Comparison of ENCODE assay signal across 20 cellular contexts in genomic region chr5:172954751-172955159, GRCh38. TPM values are rescaled to one million over a fixed set of nuclear protein-coding genes. Genes with fewer than 3 reads are reported as not detected.
A peak's percentile ranks its signal among the peaks of the same experiment; 100 is the strongest.
DNase-seq lines count a peak whose midpoint lies in the region; ATAC-seq, FAIRE-seq and TF ChIP-seq lines count a peak whose summit lies in the region.
"Had no signal": no experiment of that assay in that cellular context is flagged by ENCODE, and none has a peak within 500 bp of the region (broad histone marks: within the 10 kb centered on the region; RNA-seq: fewer than 3 reads in every experiment).

No MANE protein-coding gene starts in this region.

- peaks cover 72% of the 10 kb centered on the region for H3K4me1 ChIP-seq in A549
- H3K4me1 ChIP-seq in Karpas-422 (ENCODE audit: low read length): peaks cover 2% of the 10 kb centered on the region; the same call in 1 of the 2 replicates

- H3K4me3 ChIP-seq in A549: no peak overlapping the region
- no peak overlapping the region for H3K4me3 ChIP-seq in H7 (ENCODE audit: insufficient read depth, low read depth, low read length)
- H3K4me3 ChIP-seq in Karpas-422 (ENCODE audit: low read length): no peak overlapping the region
- H3K4me3 ChIP-seq: upper lobe of right lung had no signal

- ATAC-seq in A549: no peak
- ATAC-seq in central memory CD8-positive, alpha-beta T cell (replicated peaks; ENCODE audit: extremely low read depth, poor library complexity, severe bottlenecking): no peak
- no peak for ATAC-seq in HG03521 (IDR thresholded peaks at IDR 0.05; ENCODE audit: unreplicated experiment)
- ATAC-seq in HG02610 (IDR thresholded peaks at IDR 0.05; ENCODE audit: unreplicated experiment): no peak
- ATAC-seq: Panc1, upper lobe of right lung had no signal

- H3K4me1 Mint-ChIP-seq in central memory CD8-positive, alpha-beta T cell: peaks cover 17% of the 10 kb centered on the region
- peaks cover 46% of the 10 kb centered on the region for H3K4me1 Mint-ChIP-seq in osteocyte (ENCODE audit: unreplicated experiment)
- H3K4me1 Mint-ChIP-seq in CD14-positive monocyte: peaks cover 21% of the 10 kb centered on the region

- H3K9me3 ChIP-seq in A549 (no peaks in the 10 kb centered on the region), Karpas-422 (ENCODE audit: low read length) (no peaks in the 10 kb centered on the region)
- H3K9me3 ChIP-seq: upper lobe of right lung had no signal

- intact Hi-C loops in CD14-positive monocyte (cut with micrococcal nuclease): no loop called here

- peak overlapping the region; percentile 39; the same call in 2 of the 3 replicates for H3K4me2 ChIP-seq in A549
- no peak overlapping the region for H3K4me2 ChIP-seq in Karpas-422 (ENCODE audit: low read depth, low read length, poor library complexity, severe bottlenecking)

- FAIRE-seq in A549 (lab: Jason Lieb, UNC): no peak

- no peaks in the 10 kb centered on the region for H3K9me3 Mint-ChIP-seq in central memory CD8-positive, alpha-beta T cell
- H3K9me3 Mint-ChIP-seq in osteocyte (ENCODE audit: unreplicated experiment) (no peaks in the 10 kb centered on the region), CD14-positive monocyte (peaks cover 0 to 3% (median 0%) of the 10 kb centered on the region in 7 donors)

- no peak for TF ChIP-seq EP300 in A549 (IDR thresholded peaks at IDR 0.05)

- no peaks in the 10 kb centered on the region for H3K27me3 Mint-ChIP-seq in central memory CD8-positive, alpha-beta T cell
- no peaks in the 10 kb centered on the region for H3K27me3 Mint-ChIP-seq in osteocyte (ENCODE audit: unreplicated experiment)
- H3K27me3 Mint-ChIP-seq in CD14-positive monocyte (ENCODE audit: low read depth in 3 of 3): peaks cover 5 to 15% (median 7%) of the 10 kb centered on the region in 3 donors

- H3K27ac Mint-ChIP-seq in central memory CD8-positive, alpha-beta T cell (ENCODE audit: low read depth): peak overlapping the region; percentile 3
- peak overlapping the region; percentile 65 for H3K27ac Mint-ChIP-seq in osteocyte (ENCODE audit: unreplicated experiment)
- no peak overlapping the region for H3K27ac Mint-ChIP-seq in CD14-positive monocyte

- no peak for DNase-seq in A549 (ENCODE audit: low read depth in 1 of 2, low spot score in 1 of 2)
- DNase-seq in H7: peak; percentile 18
- no peak for DNase-seq in central memory CD8-positive, alpha-beta T cell (ENCODE audit: low spot score in 2 of 2)
- DNase-seq in osteocyte (ENCODE audit: extremely low spot score, unreplicated experiment): no peak
- DNase-seq in CD14-positive monocyte (ENCODE audit: low spot score): no peak
- no peak for DNase-seq in Karpas-422
- DNase-seq: activated naive CD4-positive, alpha-beta T cell treated with anti-CD3 and anti-CD28 coated beads, Interleukin-2, amount 50 U/mL, for 16 hours; activated T-cell treated with anti-CD3 and anti-CD28 coated beads, Interleukin-2, amount 50 U/mL, for 1 hour; effector CD4-positive, alpha-beta T cell; HCEC 1CT; hypothalamus; midbrain; NCI-H82; nucleus accumbens; stimulated activated CD4-positive, alpha-beta T cell treated with anti-CD3 and anti-CD28 coated beads, Interleukin-4, amount 100 ng/mL, for 24 hours; stimulated activated CD8-positive, alpha-beta memory T cell treated with anti-CD3 and anti-CD28 coated beads, Interleukin-4, amount 100 ng/mL, for 48 hours; upper lobe of right lung had no signal

- no peak for TF ChIP-seq RAD21 in A549 (conservative IDR thresholded peaks at IDR 0.05 in 1 of 2, IDR thresholded peaks at IDR 0.05 in 1 of 2)

- POLR2A ChIA-PET in A549 (lab: Yijun Ruan, JAX): interaction anchor here (1.1 kb wide), 1 partner anchor 34 kb away, joined by 3 read pairs; no protein-coding TSS in a partner anchor

- peaks cover 21% of the 10 kb centered on the region for H3K36me3 Mint-ChIP-seq in central memory CD8-positive, alpha-beta T cell (ENCODE audit: insufficient read depth)
- H3K36me3 Mint-ChIP-seq in osteocyte (ENCODE audit: unreplicated experiment): peaks cover 6% of the 10 kb centered on the region
- H3K36me3 Mint-ChIP-seq in CD14-positive monocyte: peaks cover 12 to 16% of the 10 kb centered on the region in 2 donors

- no peak for TF ChIP-seq CTCF in A549 (IDR thresholded peaks at IDR 0.05)
- no peak for TF ChIP-seq CTCF in osteocyte (IDR thresholded peaks at IDR 0.05)
- TF ChIP-seq CTCF in CD14-positive monocyte (IDR thresholded peaks at IDR 0.05): no peak

- 93% methylated on average over 8 of the region's 8 CpGs for WGBS in A549 (ENCODE audit: missing lambda C conversion rate)

- H3K36me3 ChIP-seq in H7 (replicated peaks; ENCODE audit: control insufficient read depth, insufficient read depth, low read length) (peaks cover 1% of the 10 kb centered on the region; the same call in 1 of the 2 replicates), Karpas-422 (ENCODE audit: insufficient read depth, low read length) (no peaks in the 10 kb centered on the region)

- H4K20me1 ChIP-seq in Karpas-422 (ENCODE audit: insufficient read depth, low read depth, low read length): no peaks in the 10 kb centered on the region

- no peak for TF ChIP-seq POLR2A in A549 (IDR thresholded peaks at IDR 0.05; ENCODE audit: low read length)

- H3K27ac ChIP-seq in A549 (peak overlapping the region; percentile 94 to 95), Karpas-422 (ENCODE audit: low read length) (no peak overlapping the region)

- H3K27me3 ChIP-seq in H7 (ENCODE audit: control insufficient read depth, insufficient read depth, low read length) (peaks cover 12% of the 10 kb centered on the region), Karpas-422 (ENCODE audit: low read length) (no peaks in the 10 kb centered on the region)
- H3K27me3 ChIP-seq: upper lobe of right lung had no signal

- no peak overlapping the region for H3K4me3 Mint-ChIP-seq in central memory CD8-positive, alpha-beta T cell
- H3K4me3 Mint-ChIP-seq in osteocyte (ENCODE audit: unreplicated experiment) (no peak overlapping the region), CD14-positive monocyte (peak overlapping the region in 1 of 2 donors; percentile 64)

- CTCF ChIA-PET in A549 (lab: Yijun Ruan, JAX): interaction anchor here (1.0 to 3.9 kb wide), 5 partner anchors 13 to 248 kb away, joined by 3 to 34 read pairs (median 5); no protein-coding TSS in a partner anchor

- H3K9me2 ChIP-seq in Karpas-422 (replicated peaks; ENCODE audit: insufficient read depth, low read length): no peaks in the 10 kb centered on the region

- H3K9ac ChIP-seq in Karpas-422 (ENCODE audit: low read length): no peak overlapping the region

- H3K79me2 ChIP-seq in Karpas-422 (ENCODE audit: low read length): peaks cover 3% of the 10 kb centered on the region

- no peak overlapping the region for H2AFZ ChIP-seq in Karpas-422 (ENCODE audit: low read length)

TF ChIP-seq in A549, 52 proteins besides CTCF, POLR2A, EP300 and RAD21 (continues in another document):
- TF ChIP-seq SREBF2 (IDR thresholded peaks at IDR 0.05) (no peak), EHMT2 (IDR thresholded peaks at IDR 0.05; ENCODE audit: low read depth) (no peak), JUN (IDR thresholded peaks at IDR 0.05) (no peak), NFE2L2 (conservative IDR thresholded peaks at IDR 0.05; ENCODE audit: low read length) (no peak), ESRRA (IDR thresholded peaks at IDR 0.05; ENCODE audit: borderline replicate concordance, low read length) (no peak), KDM5A (IDR thresholded peaks at IDR 0.05) (no peak), RNF2 (IDR thresholded peaks at IDR 0.05; ENCODE audit: borderline replicate concordance, low read depth) (no peak), ZSCAN20 (CRISPR knock-in tag; IDR thresholded peaks at IDR 0.05) (no peak), RFX5 (IDR thresholded peaks at IDR 0.05) (no peak), RCOR1 (IDR thresholded peaks at IDR 0.05; ENCODE audit: low read depth, low read length) (no peak), MYC (IDR thresholded peaks at IDR 0.05; ENCODE audit: borderline replicate concordance, low read length) (no peak), CBX8 (IDR thresholded peaks at IDR 0.05) (no peak)
- TF ChIP-seq, protein P1, sequence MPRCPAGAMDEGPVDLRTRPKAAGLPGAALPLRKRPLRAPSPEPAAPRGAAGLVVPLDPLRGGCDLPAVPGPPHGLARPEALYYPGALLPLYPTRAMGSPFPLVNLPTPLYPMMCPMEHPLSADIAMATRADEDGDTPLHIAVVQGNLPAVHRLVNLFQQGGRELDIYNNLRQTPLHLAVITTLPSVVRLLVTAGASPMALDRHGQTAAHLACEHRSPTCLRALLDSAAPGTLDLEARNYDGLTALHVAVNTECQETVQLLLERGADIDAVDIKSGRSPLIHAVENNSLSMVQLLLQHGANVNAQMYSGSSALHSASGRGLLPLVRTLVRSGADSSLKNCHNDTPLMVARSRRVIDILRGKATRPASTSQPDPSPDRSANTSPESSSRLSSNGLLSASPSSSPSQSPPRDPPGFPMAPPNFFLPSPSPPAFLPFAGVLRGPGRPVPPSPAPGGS (IDR thresholded peaks at IDR 0.05): no peak

RNA-seq across cellular contexts. Expression of gene RPL26L1, which starts 4.5 kb away (rescaled TPM):
- polyA plus RNA-seq in A549 (2011; rRNA removed) (109 and 157 TPM in 2 replicates), A549 (2017; fragmentation: RNase III; extraction: RNeasy Plus Mini Kit Qiagen cat#74134 plus additional on column Dnase treatment) (146 to 160 TPM (median 150 TPM) in 3 replicates), CD14-positive monocyte (10 to 100 TPM; 58.6 to 60.9 TPM)
- 170 and 222 TPM in 2 replicates for polyA plus RNA-seq in A549 (2012; cell fraction: cytosol; rRNA removed)
- polyA plus RNA-seq in A549 (2012; cell fraction: nucleus; rRNA removed): 83.2 and 128 TPM in 2 replicates
- polyA minus RNA-seq in A549 (2011; rRNA and poly(A)+ RNA removed): 62.0 and 65.1 TPM in 2 replicates
- total RNA-seq in H7 (2014; rRNA removed; shearing (Covaris generic)): 42.7 and 45.9 TPM in 2 replicates
- total RNA-seq in osteocyte: 43.5 and 45.1 TPM in 2 replicates
- 17.0 and 18.5 TPM in 2 replicates for total RNA-seq in Karpas-422 (2014; rRNA removed; shearing (Covaris generic); ENCODE audit: low replicate concordance)

RNA-seq across cellular contexts. Expression of gene ATP6V0E1, which starts 28.8 kb away (rescaled TPM):
- 297 and 389 TPM in 2 replicates for polyA plus RNA-seq in A549 (2011; rRNA removed)
- polyA plus RNA-seq in A549 (2012; cell fraction: cytosol; rRNA removed): 250 and 288 TPM in 2 replicates
- polyA plus RNA-seq in A549 (2012; cell fraction: nucleus; rRNA removed): 64.3 and 84.3 TPM in 2 replicates
- polyA plus RNA-seq in A549 (2017; fragmentation: RNase III; extraction: RNeasy Plus Mini Kit Qiagen cat#74134 plus additional on column Dnase treatment): 323 to 344 TPM (median 328 TPM) in 3 replicates
- 107 and 112 TPM in 2 replicates for polyA minus RNA-seq in A549 (2011; rRNA and poly(A)+ RNA removed)
- total RNA-seq in H7 (2014; rRNA removed; shearing (Covaris generic)): 73.0 and 113 TPM in 2 replicates
- total RNA-seq in osteocyte: 261 and 282 TPM in 2 replicates
- polyA plus RNA-seq in CD14-positive monocyte: 100 to 1,000 TPM; 698 to 760 TPM
- 78.4 and 134 TPM in 2 replicates for total RNA-seq in Karpas-422 (2014; rRNA removed; shearing (Covaris generic); ENCODE audit: low replicate concordance)

Comparison
In these comparisons a context has a peak if more than half of its experiments do, and no peak if none do; other contexts are left out.
1. H3K27ac Mint-ChIP-seq: peak in central memory CD8-positive, alpha-beta T cell (single experiment) and osteocyte (single experiment); none in CD14-positive monocyte (0 of 7).